Comparison of ENCODE assay signal across 8 cellular contexts in genomic region chr17:40331743-40332641, GRCh38. TPM values are rescaled to one million over a fixed set of nuclear protein-coding genes. Genes with fewer than 3 reads are reported as not detected.
DNase-seq lines count a peak whose midpoint lies in the region; ATAC-seq, FAIRE-seq and TF ChIP-seq lines count a peak whose summit lies in the region.

No MANE protein-coding gene starts in this region.

- H3K4me1 Mint-ChIP-seq in CD8-positive, alpha-beta T cell (ENCODE audit: low read depth) = peaks cover 75% of the 10 kb centered on the region

- FAIRE-seq in RCC 7860 (lab: Jason Lieb, UNC) (peak; percentile 74), HTR-8/SVneo (lab: Jason Lieb, UNC) (no peak)

- no peak overlapping the region for H3K4me3 ChIP-seq in CD8-positive, alpha-beta T cell (ENCODE audit: low read depth, low read length)
- no peak overlapping the region for H3K4me3 ChIP-seq in HAP-1

- no peaks in the 10 kb centered on the region for H3K27me3 Mint-ChIP-seq in CD8-positive, alpha-beta T cell (ENCODE audit: low read depth)

- POLR2A ChIA-PET in CD8-positive, alpha-beta T cell (lab: Charles Lee) = interaction anchor here (1.1 to 2.3 kb wide), 2 partner anchors 10 to 138 kb away, joined by 3 to 18 read pairs; no protein-coding TSS in a partner anchor

- peak overlapping the region; percentile 15 for H3K4me3 Mint-ChIP-seq in CD8-positive, alpha-beta T cell

- peaks cover 8% of the 10 kb centered on the region for H3K36me3 ChIP-seq in CD8-positive, alpha-beta T cell (ENCODE audit: insufficient read depth, low read length)
- peaks cover 4% of the 10 kb centered on the region; the same call in 1 of the 2 replicates for H3K36me3 ChIP-seq in HAP-1 (replicated peaks)

- H3K9me3 ChIP-seq in CD8-positive, alpha-beta T cell (ENCODE audit: low read length) = no peaks in the 10 kb centered on the region
- no peaks in the 10 kb centered on the region for H3K9me3 ChIP-seq in HAP-1

- peak in 1 of 7 experiments; percentile 20 for DNase-seq in CD8-positive, alpha-beta T cell
- DNase-seq in RCC 7860 (ENCODE audit: low spot score) = peak; percentile 75
- peak; percentile 93 for DNase-seq in fibroblast of gingiva (ENCODE audit: low read depth)
- DNase-seq in omental fat pad (ENCODE audit: low spot score) = no peak
- no peak for DNase-seq in HTR-8/SVneo (ENCODE audit: insufficient read length, low spot score)
- DNase-seq in HAP-1 (ENCODE audit: low spot score in 2 of 2) = no peak
- no peak for DNase-seq in NCI-H1930 (lab: John Stamatoyannopoulos, UW)

- H3K36me3 Mint-ChIP-seq in CD8-positive, alpha-beta T cell = peaks cover 32% of the 10 kb centered on the region

- in situ Hi-C loops in HAP-1 (cut with MboI; ENCODE audit: low sequenced_read_pairs) = no loop called here

- no peak overlapping the region for H3K27ac ChIP-seq in CD8-positive, alpha-beta T cell (ENCODE audit: low read depth, low read length)

- ATAC-seq in CD8-positive, alpha-beta T cell = no peak
- ATAC-seq in omental fat pad (ENCODE audit: low FRiP score) (peak; percentile 77), GM21576 (IDR thresholded peaks at IDR 0.05; ENCODE audit: unreplicated experiment) (no peak)

- peaks cover 82% of the 10 kb centered on the region for H3K4me1 ChIP-seq in CD8-positive, alpha-beta T cell (ENCODE audit: insufficient read depth, low read length)
- H3K4me1 ChIP-seq in HAP-1 = no peaks in the 10 kb centered on the region

- CTCF ChIA-PET in CD8-positive, alpha-beta T cell (lab: Charles Lee) = interaction anchor here (0.6 to 5.0 kb wide), 9 partner anchors 9 to 203 kb away, joined by 3 to 25 read pairs (median 4); no protein-coding TSS in a partner anchor

- peak overlapping the region; percentile 67 for H3K27ac Mint-ChIP-seq in CD8-positive, alpha-beta T cell

- no peaks in the 10 kb centered on the region for H3K27me3 ChIP-seq in CD8-positive, alpha-beta T cell (ENCODE audit: insufficient read depth, low read length)
- no peaks in the 10 kb centered on the region for H3K27me3 ChIP-seq in HAP-1 (ENCODE audit: low read depth)

- no peaks in the 10 kb centered on the region for H3K9me3 Mint-ChIP-seq in CD8-positive, alpha-beta T cell

- no peak for TF ChIP-seq CTCF in CD8-positive, alpha-beta T cell (IDR thresholded peaks at IDR 0.05)
- no peak for TF ChIP-seq CTCF in omental fat pad (IDR thresholded peaks at IDR 0.05)

- intact Hi-C loops in CD8-positive, alpha-beta T cell (cut with DNase I, micrococcal nuclease) = no loop called here

RNA-seq across cellular contexts. Expression of gene RARA, which starts 23.0 kb away (rescaled TPM):
- 100 to 1,000 TPM; 133 TPM for total RNA-seq in CD8-positive, alpha-beta T cell
- total RNA-seq in omental fat pad = 10 to 100 TPM; 26.7 to 61.5 (median 35.9) TPM

RNA-seq across cellular contexts. Expression of gene GJD3, which starts 32.5 kb away (rescaled TPM):
- total RNA-seq in CD8-positive, alpha-beta T cell = not detected
- total RNA-seq in omental fat pad = 1 to 10 TPM in 1 of 4 donors, under 1 TPM in 1, not detected in 2; 0.60 to 2.0 TPM

RNA-seq across cellular contexts. Expression of gene CDC6, which starts 44.3 kb away (rescaled TPM):
- 1 to 10 TPM; 2.0 to 2.9 TPM for total RNA-seq in CD8-positive, alpha-beta T cell
- 1 to 10 TPM in 2 of 4 donors, under 1 TPM in 2; 0.56 to 4.3 (median 1.7) TPM for total RNA-seq in omental fat pad

Comparison
In these comparisons a context has a peak if more than half of its experiments do, and no peak if none do; other contexts are left out.
1. DNase-seq: peak in RCC 7860 (single experiment) and fibroblast of gingiva (single experiment); none in omental fat pad (single experiment), HTR-8/SVneo (single experiment), HAP-1 (0 of 2) and NCI-H1930 (0 of 2).